Comparison of ENCODE assay signal across 17 cellular contexts in the genomic region with DNA sequence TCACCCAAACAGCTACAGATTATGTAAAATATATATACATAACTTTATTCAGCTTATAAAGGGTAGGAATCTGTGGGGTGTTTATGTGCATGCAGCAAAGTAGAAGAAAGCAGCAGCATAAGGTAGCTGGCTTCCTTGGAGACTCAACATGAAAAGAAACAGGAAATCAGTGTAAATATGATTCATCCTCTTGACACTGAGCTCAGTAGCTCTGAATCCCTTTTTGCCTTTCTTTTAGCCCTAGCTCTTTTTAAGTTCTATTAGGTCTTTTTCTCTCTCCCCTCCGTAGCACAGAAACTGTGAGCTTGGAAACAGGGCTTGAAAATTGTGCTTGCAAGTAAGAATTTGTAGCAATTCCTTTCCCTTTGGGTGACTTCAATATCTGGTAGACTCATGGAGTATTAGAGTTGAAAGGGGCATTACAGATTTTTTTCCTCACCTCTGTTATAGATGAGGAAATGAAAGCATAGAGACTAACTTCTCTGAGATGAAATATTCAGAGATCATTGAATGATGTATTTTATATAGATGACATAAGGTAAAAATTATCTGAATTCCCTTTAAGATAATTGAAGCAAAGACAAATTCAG.
DNase-seq lines count a peak whose midpoint lies in the region; ATAC-seq, FAIRE-seq and TF ChIP-seq lines count a peak whose summit lies in the region.
"Had no signal": no experiment of that assay in that cellular context is flagged by ENCODE, and none has a peak within 500 bp of the region (broad histone marks: within the 10 kb centered on the region; RNA-seq: fewer than 3 reads in every experiment).

No MANE protein-coding gene starts in this region.

- POLR2A ChIA-PET in IMR-90 (lab: Charles Lee; ENCODE audit: unreplicated experiment): no interaction called here

- no peaks in the 10 kb centered on the region for H3K27me3 Mint-ChIP-seq in astrocyte (ENCODE audit: low read depth, unreplicated experiment)
- H3K27me3 Mint-ChIP-seq: activated naive CD4-positive, alpha-beta T cell treated with anti-CD3 and anti-CD28 coated beads, Interleukin-2, amount 50 U/mL, for 24 hours had no signal

- BruUV-seq in IMR-90 (replicated peaks; lab: Mats Ljungman, UMichigan): no TSS peak

- H3K9me1 ChIP-seq in IMR-90 (ENCODE audit: insufficient read depth, low read length): no peaks in the 10 kb centered on the region

- peak; percentile 83 for ATAC-seq in IMR-90 (ENCODE audit: low read depth)
- ATAC-seq: mucosa of descending colon had no signal

- no peak overlapping the region for H2BK15ac ChIP-seq in IMR-90 (ENCODE audit: low read depth, low read length)

- H4K20me1 ChIP-seq in IMR-90 (ENCODE audit: insufficient read depth, low read length): no peaks in the 10 kb centered on the region
- no peaks in the 10 kb centered on the region for H4K20me1 ChIP-seq in astrocyte (ENCODE audit: insufficient read depth, low read length)

- H3K56ac ChIP-seq in IMR-90 (ENCODE audit: extremely low read depth, insufficient read depth, low read length): no peak overlapping the region

- no peak for TF ChIP-seq RAD21 in IMR-90 (IDR thresholded peaks at IDR 0.05; ENCODE audit: low read length)

- TF ChIP-seq POLR2A in IMR-90 (IDR thresholded peaks at IDR 0.05; ENCODE audit: low read depth, low read length) (no peak), adrenal gland (IDR thresholded peaks at IDR 0.05) (no peak)

- H3K14ac ChIP-seq in IMR-90 (replicated peaks; ENCODE audit: low read depth, low read length): peak overlapping the region; percentile 92; the same call in 1 of the 2 replicates

- no peaks in the 10 kb centered on the region for H3K79me2 ChIP-seq in astrocyte (ENCODE audit: insufficient read depth, low read length)

- peak overlapping the region; percentile 49; the same call in 1 of the 2 replicates for H3K4me2 ChIP-seq in IMR-90 (ENCODE audit: low read depth, low read length)
- H3K4me2 ChIP-seq in astrocyte (ENCODE audit: low read length): peak overlapping the region; percentile 58

- FAIRE-seq in astrocyte (lab: Jason Lieb, UNC): peak; percentile 20

- no peaks in the 10 kb centered on the region for H3K27me3 ChIP-seq in IMR-90 (ENCODE audit: control insufficient read depth, insufficient read depth, low read length)
- H3K27me3 ChIP-seq in astrocyte (ENCODE audit: insufficient read depth, low read length): no peaks in the 10 kb centered on the region
- no peaks in the 10 kb centered on the region for H3K27me3 ChIP-seq in adrenal gland
- H3K27me3 ChIP-seq: BE2C had no signal

- dilution Hi-C loops in IMR-90 (cut with HindIII; ENCODE audit: low sequenced_read_pairs, unreplicated experiment): no loop called here

- no peak overlapping the region for H2BK5ac ChIP-seq in IMR-90 (ENCODE audit: low read depth, low read length, poor library complexity, severe bottlenecking)

- DNase-seq in Ammon's horn (ENCODE audit: low spot score) (peak; percentile 4), IMR-90 (peak; percentile 63), astrocyte (ENCODE audit: low read depth) (peak; percentile 54), kidney glomerular epithelial cell (lab: John Stamatoyannopoulos, UW) (peak; percentile 10), NCI-H2081 (lab: John Stamatoyannopoulos, UW) (no peak), adrenal gland (no peak), NCI-H2196 (lab: John Stamatoyannopoulos, UW; ENCODE audit: unreplicated experiment) (no peak)
- DNase-seq in activated CD8-positive, alpha-beta memory T cell treated with anti-CD3 and anti-CD28 coated beads, Interleukin-2, amount 50 U/mL, for 4 hours: no peak
- DNase-seq: BE2C; cortex of kidney; GOT3; mucosa of descending colon; NCI-H748 treated with DMSO at 0.1 percent for 48 hours; SHP77; stimulated activated CD4-positive, alpha-beta T cell treated with anti-CD3 and anti-CD28 coated beads, Interleukin-2, amount 100 ng/mL, for 24 hours had no signal

- H2AK9ac ChIP-seq in IMR-90 (replicated peaks; ENCODE audit: low read depth, low read length, poor library complexity): no peak overlapping the region

- H3K36me3 ChIP-seq in IMR-90 (ENCODE audit: control insufficient read depth, insufficient read depth, low read length) (no peaks in the 10 kb centered on the region), astrocyte (ENCODE audit: insufficient read depth, low read length) (no peaks in the 10 kb centered on the region), adrenal gland (replicated peaks in 1 of 2) (no peaks in the 10 kb centered on the region)
- H3K36me3 ChIP-seq: BE2C, prostate gland had no signal

- H3K9me3 ChIP-seq in IMR-90 (ENCODE audit: control insufficient read depth, insufficient read depth, low read length) (no peaks in the 10 kb centered on the region), astrocyte (ENCODE audit: insufficient read depth, low read depth, low read length) (no peaks in the 10 kb centered on the region), adrenal gland (replicated peaks in 1 of 3) (no peaks in the 10 kb centered on the region)
- H3K9me3 ChIP-seq: BE2C, mucosa of descending colon, prostate gland had no signal

- H2BK20ac ChIP-seq in IMR-90 (ENCODE audit: low read depth, low read length): peak overlapping the region; percentile 72; the same call in 1 of the 2 replicates

- no peak overlapping the region for H3K4me3 ChIP-seq in IMR-90 (ENCODE audit: insufficient read depth, low read depth, low read length)
- H3K4me3 ChIP-seq in astrocyte (ENCODE audit: insufficient read depth, low read depth, low read length): no peak overlapping the region
- no peak overlapping the region for H3K4me3 ChIP-seq in adrenal gland
- H3K4me3 ChIP-seq: mucosa of descending colon, prostate gland had no signal

- no peaks in the 10 kb centered on the region; the same call in 1 of the 2 replicates for H3K4me1 ChIP-seq in IMR-90 (ENCODE audit: control insufficient read depth, insufficient read depth, low read length)
- peaks cover 3% of the 10 kb centered on the region for H3K4me1 ChIP-seq in astrocyte (ENCODE audit: insufficient read depth, low read length)
- H3K4me1 ChIP-seq in adrenal gland (replicated peaks in 1 of 2): no peaks in the 10 kb centered on the region
- H3K4me1 ChIP-seq: BE2C, prostate gland had no signal

- no peak for TF ChIP-seq CTCF in IMR-90 (conservative IDR thresholded peaks at IDR 0.05; ENCODE audit: low read depth, low read length)
- no peak for TF ChIP-seq CTCF in astrocyte (IDR thresholded peaks at IDR 0.05; ENCODE audit: insufficient read depth, low read depth, low read length)
- TF ChIP-seq CTCF in adrenal gland (IDR thresholded peaks at IDR 0.05): no peak

- no peak overlapping the region for H3K4ac ChIP-seq in IMR-90 (ENCODE audit: low read depth, low read length)

- no peak overlapping the region for H4K5ac ChIP-seq in IMR-90 (ENCODE audit: low read depth, low read length)

- H2BK120ac ChIP-seq in IMR-90 (ENCODE audit: low read depth, low read length): no peak overlapping the region; the same call in 1 of the 2 replicates

- H3K4me3 Mint-ChIP-seq in astrocyte (ENCODE audit: unreplicated experiment): no peak overlapping the region
- H3K4me3 Mint-ChIP-seq: activated naive CD4-positive, alpha-beta T cell treated with anti-CD3 and anti-CD28 coated beads, Interleukin-2, amount 50 U/mL, for 24 hours had no signal

- CTCF ChIA-PET in IMR-90 (lab: Yijun Ruan, JAX): no interaction called here

- H3K36me3 Mint-ChIP-seq in astrocyte (ENCODE audit: low read depth, unreplicated experiment): no peaks in the 10 kb centered on the region
- H3K36me3 Mint-ChIP-seq: activated naive CD4-positive, alpha-beta T cell treated with anti-CD3 and anti-CD28 coated beads, Interleukin-2, amount 50 U/mL, for 24 hours had no signal

- H3K18ac ChIP-seq in IMR-90 (ENCODE audit: low read depth, low read length): no peak overlapping the region

- peak overlapping the region; percentile 66 for H3K27ac Mint-ChIP-seq in astrocyte (ENCODE audit: unreplicated experiment)
- H3K27ac Mint-ChIP-seq: activated naive CD4-positive, alpha-beta T cell treated with anti-CD3 and anti-CD28 coated beads, Interleukin-2, amount 50 U/mL, for 24 hours had no signal

- no peaks in the 10 kb centered on the region for H3K9me3 Mint-ChIP-seq in astrocyte (ENCODE audit: unreplicated experiment)
- H3K9me3 Mint-ChIP-seq: activated naive CD4-positive, alpha-beta T cell treated with anti-CD3 and anti-CD28 coated beads, Interleukin-2, amount 50 U/mL, for 24 hours had no signal

- no peak overlapping the region for H3K9ac ChIP-seq in IMR-90 (ENCODE audit: low read depth, low read length)
- H3K9ac ChIP-seq in astrocyte (ENCODE audit: low read length): no peak overlapping the region

- H3K27ac ChIP-seq in IMR-90 (ENCODE audit: insufficient read depth, low read length) (no peak overlapping the region), astrocyte (ENCODE audit: low read depth, low read length) (no peak overlapping the region), adrenal gland (no peak overlapping the region)
- H3K27ac ChIP-seq: prostate gland had no signal

- no CpG with 5 or more reads among the region's 1 CpG for WGBS in IMR-90 (ENCODE audit: extremely low coverage in 2 of 2, insufficient read length in 1 of 2), 2 experiments
- 60 to 88% (median 78%) methylated on average over 1 of the region's 1 CpG for WGBS in adrenal gland, 4 donors

- intact Hi-C loops in IMR-90 (cut with micrococcal nuclease) (no loop called here), adrenal gland (cut with DNase I) (no loop called here)

- no peaks in the 10 kb centered on the region for H3K79me1 ChIP-seq in IMR-90 (ENCODE audit: low read depth in 1 of 2, low read length in 2 of 2)

- H4K91ac ChIP-seq in IMR-90 (ENCODE audit: insufficient read depth, low read depth, low read length): peak overlapping the region; percentile 63; the same call in 1 of the 2 replicates

- in situ Hi-C loops in IMR-90 (cut with MboI; ENCODE audit: low sequenced_read_pairs): no loop called here

- H3K4me1 Mint-ChIP-seq in astrocyte (ENCODE audit: low read depth, unreplicated experiment): peaks cover 9% of the 10 kb centered on the region

- H3K23ac ChIP-seq in IMR-90 (ENCODE audit: low read depth, low read length): no peak overlapping the region

- H2AK5ac ChIP-seq in IMR-90 (ENCODE audit: low read depth, low read length): no peak overlapping the region

- no peak overlapping the region for H2AFZ ChIP-seq in IMR-90 (replicated peaks; ENCODE audit: low read length, poor library complexity)
- peak overlapping the region; percentile 43 for H2AFZ ChIP-seq in astrocyte (ENCODE audit: low read depth, low read length)

- no peak overlapping the region for H4K8ac ChIP-seq in IMR-90 (ENCODE audit: low read depth in 2 of 2, low read length in 2 of 2)

TF ChIP-seq in IMR-90, 13 proteins besides CTCF, POLR2A, EP300 and RAD21 (continues in another document):
- TF ChIP-seq, protein P1, sequence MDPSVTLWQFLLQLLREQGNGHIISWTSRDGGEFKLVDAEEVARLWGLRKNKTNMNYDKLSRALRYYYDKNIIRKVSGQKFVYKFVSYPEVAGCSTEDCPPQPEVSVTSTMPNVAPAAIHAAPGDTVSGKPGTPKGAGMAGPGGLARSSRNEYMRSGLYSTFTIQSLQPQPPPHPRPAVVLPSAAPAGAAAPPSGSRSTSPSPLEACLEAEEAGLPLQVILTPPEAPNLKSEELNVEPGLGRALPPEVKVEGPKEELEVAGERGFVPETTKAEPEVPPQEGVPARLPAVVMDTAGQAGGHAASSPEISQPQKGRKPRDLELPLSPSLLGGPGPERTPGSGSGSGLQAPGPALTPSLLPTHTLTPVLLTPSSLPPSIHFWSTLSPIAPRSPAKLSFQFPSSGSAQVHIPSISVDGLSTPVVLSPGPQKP (IDR thresholded peaks at IDR 0.05; ENCODE audit: borderline replicate concordance, low read depth, low read length): no peak
- no peak for TF ChIP-seq RFX5 (IDR thresholded peaks at IDR 0.05; ENCODE audit: low read depth, low read length)

Comparison
In these comparisons a context has a peak if more than half of its experiments do, and no peak if none do; other contexts are left out.
1. DNase-seq: peak in Ammon's horn (single experiment), IMR-90 (single experiment), astrocyte (single experiment) and kidney glomerular epithelial cell (single experiment); none in NCI-H2081 (0 of 2), adrenal gland (0 of 7), activated CD8-positive, alpha-beta memory T cell treated with anti-CD3 and anti-CD28 coated beads, Interleukin-2, amount 50 U/mL, for 4 hours (single experiment) and NCI-H2196 (single experiment).